Comparison of ENCODE assay signal across 8 cellular contexts in genomic region chr1:155052412-155053400, GRCh38. TPM values are rescaled to one million over a fixed set of nuclear protein-coding genes. Genes with fewer than 3 reads are reported as not detected.
DNase-seq lines count a peak whose midpoint lies in the region; ATAC-seq and TF ChIP-seq lines count a peak whose summit lies in the region.

No MANE protein-coding gene starts in this region.

- peaks cover 8% of the 10 kb centered on the region for H3K79me2 ChIP-seq in DOHH2 (ENCODE audit: control insufficient read depth, low read length)

- H3K4me2 ChIP-seq in DOHH2 (ENCODE audit: low read length): peak overlapping the region; percentile 93
- H3K4me2 ChIP-seq in skeletal muscle satellite cell (ENCODE audit: low read length): peak overlapping the region; percentile 97

- H3K9me3 ChIP-seq in DOHH2 (ENCODE audit: control insufficient read depth, insufficient read depth, low read length) (no peaks in the 10 kb centered on the region), cardiac muscle cell (ENCODE audit: low read depth) (no peaks in the 10 kb centered on the region), skeletal muscle satellite cell (replicated peaks; ENCODE audit: low read length) (no peaks in the 10 kb centered on the region)

- no peaks in the 10 kb centered on the region for H4K20me1 ChIP-seq in DOHH2 (ENCODE audit: control insufficient read depth, insufficient read depth, low read depth, low read length)

- H3K27ac ChIP-seq in DOHH2 (ENCODE audit: low read depth, low read length) (no peak overlapping the region), cardiac muscle cell (no peak overlapping the region)

- DNase-seq in NAMALWA (ENCODE audit: low spot score) (peak; percentile 62), cardiac muscle cell (ENCODE audit: low read depth in 1 of 2, low spot score in 1 of 2) (no peak), NCI-H128 (lab: John Stamatoyannopoulos, UW; ENCODE audit: unreplicated experiment) (no peak), NCI-H510A (lab: John Stamatoyannopoulos, UW) (no peak)
- peak; percentile 61 for DNase-seq in activated CD8-positive, alpha-beta memory T cell treated with anti-CD3 and anti-CD28 coated beads, Interleukin-2, amount 50 U/mL, for 48 hours

- H3K4me3 ChIP-seq in DOHH2 (ENCODE audit: low read length): peak overlapping the region; percentile 81
- H3K4me3 ChIP-seq in cardiac muscle cell: no peak overlapping the region
- H3K4me3 ChIP-seq in skeletal muscle satellite cell (ENCODE audit: low read length): peak overlapping the region; percentile 84

- ATAC-seq in GM18505 (IDR thresholded peaks at IDR 0.05; ENCODE audit: unreplicated experiment): no peak

- H3K9ac ChIP-seq in skeletal muscle satellite cell (ENCODE audit: low read depth, low read length): peak overlapping the region; percentile 84

- no peaks in the 10 kb centered on the region for H3K9me2 ChIP-seq in DOHH2 (replicated peaks; ENCODE audit: control insufficient read depth, low read length)

- no peak for TF ChIP-seq POLR2A in GM18505 (IDR thresholded peaks at IDR 0.05; ENCODE audit: borderline replicate concordance, extremely low read depth, insufficient read depth, insufficient read length)

- H3K4me1 ChIP-seq in DOHH2 (ENCODE audit: control insufficient read depth, low read length): peaks cover 34% of the 10 kb centered on the region
- H3K4me1 ChIP-seq in cardiac muscle cell (ENCODE audit: low read depth): peaks cover 11% of the 10 kb centered on the region
- H3K4me1 ChIP-seq in skeletal muscle satellite cell (ENCODE audit: control insufficient read depth, insufficient read depth, low read length): peaks cover 27% of the 10 kb centered on the region

- H3F3A ChIP-seq in DOHH2 (ENCODE audit: control insufficient read depth, insufficient read depth): 0 out of 2 replicates have a peak, but pooled peaks cover 3% of the 10 kb centered on the region

- TF ChIP-seq CTCF in DOHH2 (IDR thresholded peaks at IDR 0.05; ENCODE audit: low read depth, low read length, poor library complexity, severe bottlenecking): peak; percentile 49
- peak; percentile 24 for TF ChIP-seq CTCF in cardiac muscle cell (IDR thresholded peaks at IDR 0.05; ENCODE audit: low read depth, low read length)

- H3K36me3 ChIP-seq in DOHH2 (ENCODE audit: control insufficient read depth, low read length) (peaks cover 20% of the 10 kb centered on the region; the same call in 1 of the 2 replicates), cardiac muscle cell (no peaks in the 10 kb centered on the region), skeletal muscle satellite cell (ENCODE audit: insufficient read depth, low read length) (peaks cover 36% of the 10 kb centered on the region)

- H3K27me3 ChIP-seq in DOHH2 (ENCODE audit: control insufficient read depth, low read length) (no peaks in the 10 kb centered on the region), cardiac muscle cell (peaks cover 23% of the 10 kb centered on the region), skeletal muscle satellite cell (ENCODE audit: control insufficient read depth, insufficient read depth, low read length) (no peaks in the 10 kb centered on the region)

RNA-seq across cellular contexts. Expression of gene ADAM15, which starts 1.6 kb away (rescaled TPM):
- total RNA-seq in cardiac muscle cell: 19.5 and 23.0 TPM in 2 replicates
- 23.0 and 25.2 TPM in 2 replicates for polyA plus RNA-seq in cardiac muscle cell
- 78.9 and 80.1 TPM in 2 replicates for total RNA-seq in skeletal muscle satellite cell (2012; rRNA removed)

RNA-seq across cellular contexts. Expression of gene EFNA4, which starts 10.8 kb away (rescaled TPM):
- total RNA-seq in cardiac muscle cell: 29.2 and 36.0 TPM in 2 replicates
- polyA plus RNA-seq in cardiac muscle cell: 18.3 and 29.6 TPM in 2 replicates
- total RNA-seq in skeletal muscle satellite cell (2012; rRNA removed): 1.8 and 2.4 TPM in 2 replicates

RNA-seq across cellular contexts. Expression of gene DCST1, which starts 19.1 kb away (rescaled TPM):
- not detected in 2 replicates for total RNA-seq in cardiac muscle cell
- 0.27 and 0.57 TPM in 2 replicates for polyA plus RNA-seq in cardiac muscle cell
- not detected in 2 replicates for total RNA-seq in skeletal muscle satellite cell (2012; rRNA removed)

RNA-seq across cellular contexts. Expression of gene DCST2, which starts 19.1 kb away (rescaled TPM):
- 4.3 and 5.4 TPM in 2 replicates for total RNA-seq in cardiac muscle cell
- 1.1 and 3.8 TPM in 2 replicates for polyA plus RNA-seq in cardiac muscle cell
- total RNA-seq in skeletal muscle satellite cell (2012; rRNA removed): not detected in 2 replicates

RNA-seq across cellular contexts. Expression of gene EFNA3, which starts 25.9 kb away (rescaled TPM):
- 26.3 and 31.9 TPM in 2 replicates for total RNA-seq in cardiac muscle cell
- 34.2 and 43.0 TPM in 2 replicates for polyA plus RNA-seq in cardiac muscle cell
- total RNA-seq in skeletal muscle satellite cell (2012; rRNA removed): 2.3 and 4.2 TPM in 2 replicates

Comparison
In these comparisons a context has a peak if more than half of its experiments do, and no peak if none do; other contexts are left out.
1. DNase-seq: peak in NAMALWA (single experiment) and activated CD8-positive, alpha-beta memory T cell treated with anti-CD3 and anti-CD28 coated beads, Interleukin-2, amount 50 U/mL, for 48 hours (single experiment); none in cardiac muscle cell (0 of 2), NCI-H128 (single experiment) and NCI-H510A (single experiment).